Comparison of ENCODE assay signal across 20 cellular contexts in genomic region chr3:23940775-23941174, GRCh38.
"Had no signal": no experiment of that assay in that cellular context is flagged by ENCODE, and none has a peak within 500 bp of the region (broad histone marks: within the 10 kb centered on the region; RNA-seq: fewer than 3 reads in every experiment).

No MANE protein-coding gene starts in this region.

- ATAC-seq: gastroesophageal sphincter, left lobe of liver, sciatic nerve had no signal

- DNase-seq: cortex of kidney; dorsolateral prefrontal cortex; effector CD8-positive, alpha-beta T cell; glutamatergic neuron; islet precursor cell; mammary epithelial cell; naive B cell; small intestine; stimulated activated CD4-positive, alpha-beta T cell treated with anti-CD3 and anti-CD28 coated beads, Interleukin-12 subunit alpha, Interleukin-12 subunit beta, amount 100 ng/mL, for 4 hours; stimulated activated naive CD4-positive, alpha-beta T cell; stomach; substantia nigra; transverse colon had no signal

- FAIRE-seq: small intestine had no signal

- H3K9me3 ChIP-seq: gastroesophageal sphincter, neutrophil, stomach, thoracic aorta, transverse colon had no signal

- H3K4me3 ChIP-seq: dorsolateral prefrontal cortex, esophagus muscularis mucosa, gastroesophageal sphincter, stomach, thoracic aorta, transverse colon had no signal

- H3K27me3 ChIP-seq: dorsolateral prefrontal cortex, esophagus muscularis mucosa, gastroesophageal sphincter, stomach, transverse colon had no signal

- H3K9me3 Mint-ChIP-seq: naive B cell, nephron had no signal

- H3K36me3 ChIP-seq: esophagus muscularis mucosa, gastroesophageal sphincter, neutrophil, stomach, thoracic aorta, transverse colon had no signal

- H3K27ac ChIP-seq: dorsolateral prefrontal cortex, esophagus muscularis mucosa, gastroesophageal sphincter, neutrophil, stomach, thoracic aorta, transverse colon had no signal

- H3K4me3 Mint-ChIP-seq: nephron had no signal

- H3K27ac Mint-ChIP-seq: naive B cell, nephron had no signal
